9 cellular contexts compared by ENCODE assay signal in genomic region chr6:5259428-5259827, GRCh38. TPM values are rescaled to one million over a fixed set of nuclear protein-coding genes. Genes with fewer than 3 reads are reported as not detected.
DNase-seq lines count a peak whose midpoint lies in the region; ATAC-seq and TF ChIP-seq lines count a peak whose summit lies in the region.
"Had no signal": no experiment of that assay in that cellular context is flagged by ENCODE, and none has a peak within 500 bp of the region (broad histone marks: within the 10 kb centered on the region; RNA-seq: fewer than 3 reads in every experiment).

No MANE protein-coding gene starts in this region.

- H3K27me3 Mint-ChIP-seq in IgD-negative memory B cell (no peaks in the 10 kb centered on the region), nephron (ENCODE audit: low read depth) (no peaks in the 10 kb centered on the region)
- no peaks in the 10 kb centered on the region for H3K27me3 Mint-ChIP-seq in central memory CD8-positive, alpha-beta T cell

- no peak for TF ChIP-seq CTCF in C4-2B (conservative IDR thresholded peaks at IDR 0.05)
- no peak for TF ChIP-seq CTCF in nephron (IDR thresholded peaks at IDR 0.05; ENCODE audit: unreplicated experiment in 3 of 3)

- H3K27ac ChIP-seq in C4-2B (peak overlapping the region; percentile 97; the same call in 1 of the 2 replicates), substantia nigra (ENCODE audit: low read depth, low read length, poor library complexity, severe bottlenecking) (no peak overlapping the region)

- DNase-seq in central memory CD8-positive, alpha-beta T cell (ENCODE audit: low spot score in 2 of 2), result no peak
- DNase-seq in substantia nigra (lab: John Stamatoyannopoulos, UW) (no peak), GM19240 (ENCODE audit: insufficient read length, low spot score) (no peak), NCI-H446 treated with DMSO at 0.1 percent for 48 hours (lab: John Stamatoyannopoulos, UW) (no peak)
- DNase-seq: NCI-H1105 had no signal

- peaks cover 12 to 16% (median 15%) of the 10 kb centered on the region in 3 donors for H3K4me1 Mint-ChIP-seq in IgD-negative memory B cell
- peaks cover 26% of the 10 kb centered on the region for H3K4me1 Mint-ChIP-seq in central memory CD8-positive, alpha-beta T cell
- peaks cover 17% of the 10 kb centered on the region for H3K4me1 Mint-ChIP-seq in nephron

- ATAC-seq in central memory CD8-positive, alpha-beta T cell (replicated peaks; ENCODE audit: extremely low read depth, poor library complexity, severe bottlenecking), result no peak
- no peak for ATAC-seq in HG03521 (IDR thresholded peaks at IDR 0.05; ENCODE audit: unreplicated experiment)

- H3K36me3 Mint-ChIP-seq in IgD-negative memory B cell (no peaks in the 10 kb centered on the region), nephron (ENCODE audit: low read depth) (peaks cover 27% of the 10 kb centered on the region)
- peaks cover 12% of the 10 kb centered on the region for H3K36me3 Mint-ChIP-seq in central memory CD8-positive, alpha-beta T cell (ENCODE audit: insufficient read depth)

- H3K27ac Mint-ChIP-seq in IgD-negative memory B cell, result peak overlapping the region in 2 of 3 donors; percentile 20 to 96
- H3K27ac Mint-ChIP-seq in central memory CD8-positive, alpha-beta T cell (ENCODE audit: low read depth), result peak overlapping the region; percentile 100
- peak overlapping the region; percentile 99 to 100 (median 100) for H3K27ac Mint-ChIP-seq in nephron

- H3K4me3 Mint-ChIP-seq in IgD-negative memory B cell, result peak overlapping the region; percentile 94 to 100 (median 98)
- H3K4me3 Mint-ChIP-seq in central memory CD8-positive, alpha-beta T cell, result peak overlapping the region; percentile 98
- peak overlapping the region; percentile 92 to 99 (median 97) for H3K4me3 Mint-ChIP-seq in nephron

- H3K9me3 Mint-ChIP-seq in IgD-negative memory B cell (no peaks in the 10 kb centered on the region), nephron (no peaks in the 10 kb centered on the region)
- no peaks in the 10 kb centered on the region for H3K9me3 Mint-ChIP-seq in central memory CD8-positive, alpha-beta T cell

RNA-seq across cellular contexts. Expression of gene LYRM4, which starts 1.3 kb away (rescaled TPM):
- polyA plus RNA-seq in IgD-negative memory B cell, result 36.3 TPM

RNA-seq across cellular contexts. Expression of gene FARS2, which starts 1.9 kb away (rescaled TPM):
- polyA plus RNA-seq in IgD-negative memory B cell, result 32.8 TPM
